Comparison of ENCODE assay signal across 18 cellular contexts in genomic region chr19:28394705-28395104, GRCh38.
DNase-seq lines count a peak whose midpoint lies in the region; ATAC-seq, FAIRE-seq and TF ChIP-seq lines count a peak whose summit lies in the region.
"Had no signal": no experiment of that assay in that cellular context is flagged by ENCODE, and none has a peak within 500 bp of the region (broad histone marks: within the 10 kb centered on the region; RNA-seq: fewer than 3 reads in every experiment).

No MANE protein-coding gene starts in this region.

- FAIRE-seq in kidney (lab: Jason Lieb, UNC): no peak
- FAIRE-seq: HTR-8/SVneo, TTC549 had no signal

- peaks cover 34% of the 10 kb centered on the region for H3K4me1 ChIP-seq in HUES64 (ENCODE audit: insufficient read depth, low read length)
- H3K4me1 ChIP-seq in kidney (ENCODE audit: control insufficient read depth in 1 of 2, insufficient read depth in 1 of 2, low read depth in 1 of 2, low read length in 2 of 2): no peaks in the 10 kb centered on the region

- H3K9ac ChIP-seq in HUES64 (ENCODE audit: low read depth, low read length) (peak overlapping the region; percentile 11; the same call in 1 of the 2 replicates), kidney (ENCODE audit: low read length in 2 of 2) (no peak overlapping the region)

- H3K36me3 ChIP-seq in HUES64 (ENCODE audit: insufficient read depth, low read length) (no peaks in the 10 kb centered on the region), kidney (ENCODE audit: control insufficient read depth in 1 of 2, insufficient read depth in 2 of 2, low read length in 2 of 2) (no peaks in the 10 kb centered on the region)

- ATAC-seq in T-cell (replicated peaks in 1 of 4): no peak
- ATAC-seq in HG03045 (IDR thresholded peaks at IDR 0.05; ENCODE audit: unreplicated experiment): no peak
- ATAC-seq: activated T-helper 17 cell treated with anti-CD3 and anti-CD28 coated beads, Interleukin-2, amount 50 U/mL, for 72 hours had no signal

- TF ChIP-seq CTCF in kidney (IDR thresholded peaks at IDR 0.05; ENCODE audit: borderline replicate concordance, extremely low read depth, insufficient read depth): no peak

- peak overlapping the region; percentile 56; the same call in 1 of the 2 replicates for H3K27ac ChIP-seq in HUES64 (ENCODE audit: low read depth, low read length)
- H3K27ac ChIP-seq in kidney (ENCODE audit: low read depth in 2 of 2, low read length in 2 of 2): no peak overlapping the region

- no peaks in the 10 kb centered on the region for H3K9me3 ChIP-seq in HUES64 (ENCODE audit: insufficient read depth, low read depth, low read length)
- no peaks in the 10 kb centered on the region for H3K9me3 ChIP-seq in kidney (ENCODE audit: control insufficient read depth in 1 of 2, low read length in 2 of 2)

- H3K4me1 Mint-ChIP-seq in activated CD4-positive, alpha-beta T cell treated with anti-CD3 and anti-CD28 coated beads, Interleukin-2, amount 10 ng/mL, durations not matched to agents 24 days and 14 days: peaks cover 34% of the 10 kb centered on the region
- peaks cover 9 to 15% (median 13%) of the 10 kb centered on the region in 3 donors for H3K4me1 Mint-ChIP-seq in T-cell
- H3K4me1 Mint-ChIP-seq: activated T-helper 17 cell treated with anti-CD3 and anti-CD28 coated beads, Interleukin-2, amount 50 U/mL, for 72 hours had no signal

- H3K36me3 Mint-ChIP-seq in activated CD4-positive, alpha-beta T cell treated with anti-CD3 and anti-CD28 coated beads, Interleukin-2, amount 10 ng/mL, durations not matched to agents 24 days and 14 days (ENCODE audit: low read depth): peaks cover 9% of the 10 kb centered on the region
- no peaks in the 10 kb centered on the region for H3K36me3 Mint-ChIP-seq in T-cell
- H3K36me3 Mint-ChIP-seq: CD4-positive, alpha-beta memory T cell had no signal

- H3K4me3 Mint-ChIP-seq in activated CD4-positive, alpha-beta T cell treated with anti-CD3 and anti-CD28 coated beads, Interleukin-2, amount 10 ng/mL, durations not matched to agents 24 days and 14 days: peak overlapping the region; percentile 67
- H3K4me3 Mint-ChIP-seq in T-cell: no peak overlapping the region
- H3K4me3 Mint-ChIP-seq: activated T-helper 17 cell treated with anti-CD3 and anti-CD28 coated beads, Interleukin-2, amount 50 U/mL, for 72 hours; CD4-positive, alpha-beta memory T cell; HFFc6 had no signal

- CTCF ChIA-PET in T-cell (lab: Charles Lee): no interaction called here

- DNase-seq in activated CD4-positive, alpha-beta T cell treated with anti-CD3 and anti-CD28 coated beads, Interleukin-2, amount 10 ng/mL, durations not matched to agents 24 days and 14 days: peak; percentile 66
- no peak for DNase-seq in activated CD4-positive, alpha-beta T cell treated with anti-CD3 and anti-CD28 coated beads for 48 hours
- DNase-seq in T-cell (no peak), renal cortical epithelial cell (ENCODE audit: low read depth) (peak; percentile 25), kidney (no peak), dermis blood vessel endothelial cell (no peak)
- DNase-seq: ACHN; activated CD8-positive, alpha-beta memory T cell treated with anti-CD3 and anti-CD28 coated beads for 24 hours; anterior cingulate cortex; CD4-positive, alpha-beta memory T cell; HFFc6; kidney glomerular epithelial cell; stimulated activated naive CD4-positive, alpha-beta T cell treated with Interleukin-2 at 50 U/mL for 16 hours had no signal

- intact Hi-C loops in activated CD4-positive, alpha-beta T cell treated with anti-CD3 and anti-CD28 coated beads, Interleukin-2, amount 10 ng/mL, durations not matched to agents 24 days and 14 days (cut with micrococcal nuclease): loop anchor here (2.0 kb wide), 1 partner anchor 62 kb away; no protein-coding TSS in a partner anchor
- intact Hi-C loops in kidney (cut with DNase I): no loop called here

- H3K27ac Mint-ChIP-seq in activated CD4-positive, alpha-beta T cell treated with anti-CD3 and anti-CD28 coated beads, Interleukin-2, amount 10 ng/mL, durations not matched to agents 24 days and 14 days: peak overlapping the region; percentile 89
- H3K27ac Mint-ChIP-seq in T-cell: peak overlapping the region; percentile 7 to 87
- H3K27ac Mint-ChIP-seq: activated T-helper 17 cell treated with anti-CD3 and anti-CD28 coated beads, Interleukin-2, amount 50 U/mL, for 72 hours; CD4-positive, alpha-beta memory T cell; HFFc6 had no signal

- no peak overlapping the region for H3K4me3 ChIP-seq in HUES64 (ENCODE audit: low read length)
- H3K4me3 ChIP-seq in kidney (ENCODE audit: low read length in 2 of 2): no peak overlapping the region

- POLR2A ChIA-PET in T-cell (lab: Charles Lee): no interaction called here

- H3K27me3 ChIP-seq in HUES64 (ENCODE audit: insufficient read depth, low read length): no peaks in the 10 kb centered on the region

- H3K27me3 Mint-ChIP-seq in activated CD4-positive, alpha-beta T cell treated with anti-CD3 and anti-CD28 coated beads, Interleukin-2, amount 10 ng/mL, durations not matched to agents 24 days and 14 days: no peaks in the 10 kb centered on the region
- H3K27me3 Mint-ChIP-seq in T-cell: no peaks in the 10 kb centered on the region
- H3K27me3 Mint-ChIP-seq: activated T-helper 17 cell treated with anti-CD3 and anti-CD28 coated beads, Interleukin-2, amount 50 U/mL, for 72 hours; CD4-positive, alpha-beta memory T cell had no signal

- 65% methylated on average over 4 of the region's 4 CpGs for WGBS in HUES64

- H3K9me3 Mint-ChIP-seq in activated CD4-positive, alpha-beta T cell treated with anti-CD3 and anti-CD28 coated beads, Interleukin-2, amount 10 ng/mL, durations not matched to agents 24 days and 14 days: peaks cover 11% of the 10 kb centered on the region
- peaks cover 0 to 11% (median 5%) of the 10 kb centered on the region in 3 donors for H3K9me3 Mint-ChIP-seq in T-cell

Comparison
In these comparisons a context has a peak if more than half of its experiments do, and no peak if none do; other contexts are left out.
1. DNase-seq: peak in activated CD4-positive, alpha-beta T cell treated with anti-CD3 and anti-CD28 coated beads, Interleukin-2, amount 10 ng/mL, durations not matched to agents 24 days and 14 days (single experiment) and renal cortical epithelial cell (single experiment); none in activated CD4-positive, alpha-beta T cell treated with anti-CD3 and anti-CD28 coated beads for 48 hours (single experiment), T-cell (0 of 34), kidney (single experiment) and dermis blood vessel endothelial cell (single experiment).